ENCODE assay signal across 8 cellular contexts in the genomic region with DNA sequence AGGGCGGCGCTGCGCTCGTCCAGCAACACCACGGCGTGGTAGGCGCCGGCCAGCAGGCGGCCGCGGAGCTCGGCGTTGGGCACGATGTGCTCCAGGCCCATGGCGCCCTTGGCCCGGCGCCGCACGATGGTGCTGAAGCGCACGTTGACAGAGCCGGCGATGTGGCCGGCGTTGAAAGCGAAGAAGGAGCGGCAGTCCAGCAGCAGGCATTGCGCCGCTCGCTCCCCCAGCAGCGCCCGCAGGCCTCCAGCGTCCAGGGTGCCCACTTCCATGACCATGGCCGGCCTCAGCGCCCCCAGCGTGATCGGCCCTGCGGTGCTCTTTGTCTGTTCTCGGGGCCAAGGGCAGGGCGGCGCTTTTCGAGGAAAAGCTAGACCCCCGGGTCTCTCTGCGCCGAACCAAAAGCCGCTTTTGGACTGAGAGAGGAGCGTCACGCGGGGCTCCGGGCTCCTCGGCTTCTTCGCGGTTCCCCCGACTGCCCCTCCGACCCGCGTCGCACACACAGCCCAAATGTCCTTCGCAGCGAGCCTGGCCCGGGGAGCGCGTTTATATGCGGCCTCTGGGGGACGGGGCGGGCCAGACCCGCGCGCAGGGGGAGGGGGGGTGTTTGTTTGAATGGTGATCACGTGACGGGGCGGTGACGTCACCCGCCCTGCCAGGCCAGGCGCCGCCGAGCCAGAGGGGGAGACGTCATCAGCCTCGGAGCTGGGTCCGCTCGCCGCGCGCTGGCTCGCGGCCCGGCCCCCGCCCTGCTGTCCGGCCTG. TPM values are rescaled to one million over a fixed set of nuclear protein-coding genes. Genes with fewer than 3 reads are reported as not detected.
DNase-seq lines count a peak whose midpoint lies in the region; ATAC-seq, FAIRE-seq and TF ChIP-seq lines count a peak whose summit lies in the region.

A gene with protein sequence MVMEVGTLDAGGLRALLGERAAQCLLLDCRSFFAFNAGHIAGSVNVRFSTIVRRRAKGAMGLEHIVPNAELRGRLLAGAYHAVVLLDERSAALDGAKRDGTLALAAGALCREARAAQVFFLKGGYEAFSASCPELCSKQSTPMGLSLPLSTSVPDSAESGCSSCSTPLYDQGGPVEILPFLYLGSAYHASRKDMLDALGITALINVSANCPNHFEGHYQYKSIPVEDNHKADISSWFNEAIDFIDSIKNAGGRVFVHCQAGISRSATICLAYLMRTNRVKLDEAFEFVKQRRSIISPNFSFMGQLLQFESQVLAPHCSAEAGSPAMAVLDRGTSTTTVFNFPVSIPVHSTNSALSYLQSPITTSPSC (minus strand): TSS at position 521 of the 764 bp plus-strand sequence. CDS start 243 bp downstream, at position 278.

- peak within 1 kb of the TSS; percentile 93 to 94 for H3K4me3 Mint-ChIP-seq in stimulated activated naive CD8-positive, alpha-beta T cell treated with anti-CD3 and anti-CD28 coated beads, Interleukin-15, amount 100 ng/mL, for 72 hours

- no peaks in the 10 kb centered on the region for H3K27me3 Mint-ChIP-seq in stimulated activated naive CD8-positive, alpha-beta T cell treated with anti-CD3 and anti-CD28 coated beads, Interleukin-15, amount 100 ng/mL, for 72 hours

- DNase-seq in H54 (ENCODE audit: insufficient read length, low spot score) (peak; percentile 95), M059J (ENCODE audit: low read depth) (peak; percentile 96), activated gamma-delta T cell treated with Interleukin-2 at 50 U/mL for 16 hours (peak; percentile 98), fibroblast of the conjunctiva (ENCODE audit: low read depth) (peak; percentile 98)
- DNase-seq in stimulated activated naive CD8-positive, alpha-beta T cell treated with anti-CD3 and anti-CD28 coated beads, Interleukin-15, amount 100 ng/mL, for 72 hours = peak; percentile 94 to 95

- H3K79me2 ChIP-seq in neural cell (replicated peaks; ENCODE audit: insufficient read depth, low read length) = peaks cover 48% of the 10 kb centered on the region

- H4K20me1 ChIP-seq in neural cell (ENCODE audit: insufficient read depth) = no peaks in the 10 kb centered on the region

- TF ChIP-seq POLR2A in H54 (IDR thresholded peaks at IDR 0.05; ENCODE audit: low read depth, low read length) (peak; percentile 99), Raji (IDR thresholded peaks at IDR 0.05; ENCODE audit: insufficient read depth, low read depth, low read length) (peak; percentile 81)

- TF ChIP-seq CTCF in neural cell (IDR thresholded peaks at IDR 0.05; ENCODE audit: poor library complexity, severe bottlenecking) = peak; percentile 60

- peak; percentile 66 for ATAC-seq in stimulated activated naive CD8-positive, alpha-beta T cell treated with anti-CD3 and anti-CD28 coated beads, Interleukin-15, amount 100 ng/mL, for 72 hours

- peaks cover 12% of the 10 kb centered on the region for H3F3A ChIP-seq in neural cell (ENCODE audit: insufficient read depth, low read length, poor library complexity, severe bottlenecking)

- H3K9me3 ChIP-seq in ES-I3 (ENCODE audit: control insufficient read depth, insufficient read depth, low read length) = no peaks in the 10 kb centered on the region; the same call in 1 of the 2 replicates
- no peaks in the 10 kb centered on the region for H3K9me3 ChIP-seq in neural cell (ENCODE audit: low read length)

- no peak for TF ChIP-seq RAD21 in neural cell (conservative IDR thresholded peaks at IDR 0.05)

- peak within 1 kb of the TSS; percentile 98 to 99 for H3K27ac Mint-ChIP-seq in stimulated activated naive CD8-positive, alpha-beta T cell treated with anti-CD3 and anti-CD28 coated beads, Interleukin-15, amount 100 ng/mL, for 72 hours

- peaks cover 0 to 5% of the 10 kb centered on the region in 2 donors for H3K9me3 Mint-ChIP-seq in stimulated activated naive CD8-positive, alpha-beta T cell treated with anti-CD3 and anti-CD28 coated beads, Interleukin-15, amount 100 ng/mL, for 72 hours

- TF ChIP-seq EP300 in neural cell (conservative IDR thresholded peaks at IDR 0.05; ENCODE audit: poor library complexity, severe bottlenecking) = no peak

- no peaks in the 10 kb centered on the region for H3K4me1 ChIP-seq in ES-I3 (ENCODE audit: insufficient read depth, low read length)

- no peaks in the 10 kb centered on the region for H3K27me3 ChIP-seq in neural cell (ENCODE audit: insufficient read depth, low read depth, low read length)

- H3K36me3 ChIP-seq in ES-I3 (ENCODE audit: insufficient read depth, low read length) (0 out of 2 replicates have a peak, but pooled peaks cover 3% of the 10 kb centered on the region), neural cell (ENCODE audit: insufficient read depth, low read length) (peaks cover 14% of the 10 kb centered on the region)

- H3K9me2 ChIP-seq in neural cell (ENCODE audit: insufficient read depth, low read length) = no peaks in the 10 kb centered on the region

- H3K4me3 ChIP-seq in neural cell (ENCODE audit: low read length) = peak within 1 kb of the TSS; percentile 98

- FAIRE-seq in H54 (lab: Jason Lieb, UNC) = no peak

- peak within 1 kb of the TSS; percentile 97 for H3K4me2 ChIP-seq in neural cell (ENCODE audit: low read length)

- peaks cover 79% of the 10 kb centered on the region for H3K4me1 Mint-ChIP-seq in stimulated activated naive CD8-positive, alpha-beta T cell treated with anti-CD3 and anti-CD28 coated beads, Interleukin-15, amount 100 ng/mL, for 72 hours

- peak within 1 kb of the TSS; percentile 99 for H3K27ac ChIP-seq in neural cell (ENCODE audit: low read length)

- H3K9ac ChIP-seq in ES-I3 (ENCODE audit: low read depth, low read length) = peak within 1 kb of the TSS; percentile 89
- H3K9ac ChIP-seq in neural cell (ENCODE audit: low read length) = peak within 1 kb of the TSS; percentile 100

- H2AFZ ChIP-seq in neural cell (ENCODE audit: low read depth, low read length) = peak within 1 kb of the TSS; percentile 53

TF ChIP-seq in neural cell, 6 proteins besides CTCF, POLR2A, EP300 and RAD21:
- TF ChIP-seq SMC3 (conservative IDR thresholded peaks at IDR 0.05; ENCODE audit: poor library complexity) (peak; percentile 27), MXI1 (conservative IDR thresholded peaks at IDR 0.05; ENCODE audit: poor library complexity, severe bottlenecking) (peak; percentile 71), EZH2 (IDR thresholded peaks at IDR 0.05; ENCODE audit: borderline replicate concordance, insufficient read depth, low read length, poor library complexity, severe bottlenecking) (no peak), TAF1 (IDR thresholded peaks at IDR 0.05; ENCODE audit: low read depth) (peak; percentile 98), POLR2AphosphoS5 (IDR thresholded peaks at IDR 0.05) (peak; percentile 99)
- TF ChIP-seq, protein P1, sequence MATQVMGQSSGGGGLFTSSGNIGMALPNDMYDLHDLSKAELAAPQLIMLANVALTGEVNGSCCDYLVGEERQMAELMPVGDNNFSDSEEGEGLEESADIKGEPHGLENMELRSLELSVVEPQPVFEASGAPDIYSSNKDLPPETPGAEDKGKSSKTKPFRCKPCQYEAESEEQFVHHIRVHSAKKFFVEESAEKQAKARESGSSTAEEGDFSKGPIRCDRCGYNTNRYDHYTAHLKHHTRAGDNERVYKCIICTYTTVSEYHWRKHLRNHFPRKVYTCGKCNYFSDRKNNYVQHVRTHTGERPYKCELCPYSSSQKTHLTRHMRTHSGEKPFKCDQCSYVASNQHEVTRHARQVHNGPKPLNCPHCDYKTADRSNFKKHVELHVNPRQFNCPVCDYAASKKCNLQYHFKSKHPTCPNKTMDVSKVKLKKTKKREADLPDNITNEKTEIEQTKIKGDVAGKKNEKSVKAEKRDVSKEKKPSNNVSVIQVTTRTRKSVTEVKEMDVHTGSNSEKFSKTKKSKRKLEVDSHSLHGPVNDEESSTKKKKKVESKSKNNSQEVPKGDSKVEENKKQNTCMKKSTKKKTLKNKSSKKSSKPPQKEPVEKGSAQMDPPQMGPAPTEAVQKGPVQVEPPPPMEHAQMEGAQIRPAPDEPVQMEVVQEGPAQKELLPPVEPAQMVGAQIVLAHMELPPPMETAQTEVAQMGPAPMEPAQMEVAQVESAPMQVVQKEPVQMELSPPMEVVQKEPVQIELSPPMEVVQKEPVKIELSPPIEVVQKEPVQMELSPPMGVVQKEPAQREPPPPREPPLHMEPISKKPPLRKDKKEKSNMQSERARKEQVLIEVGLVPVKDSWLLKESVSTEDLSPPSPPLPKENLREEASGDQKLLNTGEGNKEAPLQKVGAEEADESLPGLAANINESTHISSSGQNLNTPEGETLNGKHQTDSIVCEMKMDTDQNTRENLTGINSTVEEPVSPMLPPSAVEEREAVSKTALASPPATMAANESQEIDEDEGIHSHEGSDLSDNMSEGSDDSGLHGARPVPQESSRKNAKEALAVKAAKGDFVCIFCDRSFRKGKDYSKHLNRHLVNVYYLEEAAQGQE (IDR thresholded peaks at IDR 0.05; ENCODE audit: borderline replicate concordance) = peak; percentile 96
TF ChIP-seq in neural cell: peak in this region for 5.

RNA-seq across cellular contexts. Expression of the gene that starts here (rescaled TPM):
- 80.5 and 91.9 TPM in 2 replicates for total RNA-seq in M059J (2014; rRNA removed; shearing (Covaris generic))
- polyA plus RNA-seq in neural cell = 48.3 and 52.9 TPM in 2 replicates
- polyA minus RNA-seq in neural cell = 97.5 and 131 TPM in 2 replicates

Comparison
In these comparisons a context has a peak if more than half of its experiments do, and no peak if none do; other contexts are left out.
1. Peak in every context shown above with its lines: DNase-seq, ATAC-seq, H3K4me3 ChIP-seq and H3K27ac ChIP-seq.